ENCODE assay signal across 9 cellular contexts in the genomic region with DNA sequence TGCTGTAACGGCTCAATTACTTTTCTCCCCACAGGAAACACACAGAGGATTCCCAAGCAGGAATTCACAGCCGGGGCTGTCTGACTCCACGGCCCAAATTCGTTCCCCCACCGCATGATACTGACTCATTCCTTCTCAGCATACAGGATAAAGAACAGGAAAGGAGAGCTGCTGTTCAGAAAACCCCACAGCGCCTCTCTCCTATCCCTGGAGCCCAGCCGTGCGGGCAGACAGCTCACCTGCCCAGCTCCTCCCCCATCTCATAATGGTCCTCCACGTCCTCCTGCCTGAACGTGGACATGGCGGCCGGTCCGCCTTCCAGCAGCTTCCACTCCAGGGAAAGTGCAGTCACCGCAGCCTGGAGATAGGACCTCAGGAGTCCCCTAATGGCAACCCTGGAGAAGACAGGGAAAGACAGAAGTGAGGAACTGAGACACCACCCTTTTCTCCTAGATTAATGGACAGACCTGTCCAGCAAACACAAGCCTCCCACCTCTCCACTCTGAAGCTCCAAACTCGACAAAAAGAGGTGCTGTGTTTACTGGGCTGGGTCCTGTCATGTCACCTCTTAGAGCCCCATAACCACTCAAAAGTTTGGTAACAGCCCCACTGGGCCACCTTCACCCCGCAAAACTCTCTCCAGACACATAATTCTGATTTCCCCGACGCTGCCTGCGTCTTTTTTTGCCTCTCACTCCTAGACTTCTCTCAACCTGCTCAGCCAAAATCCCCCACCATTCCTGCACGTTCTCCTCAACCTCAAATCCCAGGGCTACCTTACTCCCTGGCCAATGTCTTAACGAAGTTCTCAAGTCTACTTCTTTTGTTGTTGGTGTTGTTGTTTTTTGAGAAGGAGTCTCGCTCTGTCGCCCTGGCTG. TPM values are rescaled to one million over a fixed set of nuclear protein-coding genes. Genes with fewer than 3 reads are reported as not detected.
A peak's percentile ranks its signal among the peaks of the same experiment; 100 is the strongest.
DNase-seq lines count a peak whose midpoint lies in the region; ATAC-seq, FAIRE-seq and TF ChIP-seq lines count a peak whose summit lies in the region.
"Had no signal": no experiment of that assay in that cellular context is flagged by ENCODE, and none has a peak within 500 bp of the region (broad histone marks: within the 10 kb centered on the region; RNA-seq: fewer than 3 reads in every experiment).

No MANE protein-coding gene starts in this region.

- POLR2A ChIA-PET in CD8-positive, alpha-beta memory T cell (lab: Charles Lee): no interaction called here
- POLR2A ChIA-PET in HepG2 (lab: Yijun Ruan, JAX): interaction anchor here (1.0 to 3.4 kb wide), 8 partner anchors 9 to 207 kb away, joined by 3 to 56 read pairs (median 10); partner anchors contain the start of genes EEF2 and MRPL54

- H3F3A ChIP-seq in Loucy (ENCODE audit: low read depth): peaks cover 3% of the 10 kb centered on the region; the same call in 1 of the 2 replicates

- peak overlapping the region; percentile 84 for H3K27ac ChIP-seq in CD8-positive, alpha-beta memory T cell (ENCODE audit: low read depth, low read length)
- H3K27ac ChIP-seq in breast epithelium (peak overlapping the region; percentile 91 to 99), HepG2 (ENCODE audit: extremely low read length, insufficient read depth, low read length) (peak overlapping the region; percentile 72), tibial artery (peak overlapping the region; percentile 94 to 99)

- peak overlapping the region; percentile 5 to 95 (median 88) for H3K27ac Mint-ChIP-seq in CD8-positive, alpha-beta memory T cell

- H3K4me1 Mint-ChIP-seq in CD8-positive, alpha-beta memory T cell: peaks cover 21 to 42% (median 38%) of the 10 kb centered on the region in 3 donors

- no peak for TF ChIP-seq CTCF in Loucy (conservative IDR thresholded peaks at IDR 0.05; ENCODE audit: low read length)
- peak in 1 of 3 donors; percentile 19 for TF ChIP-seq CTCF in breast epithelium (IDR thresholded peaks at IDR 0.05)
- TF ChIP-seq CTCF in HepG2 (CRISPR knock-in tag; IDR thresholded peaks at IDR 0.05): 0 out of 2 replicates have a peak, but pooled peaks have one; percentile 29
- TF ChIP-seq CTCF in tibial artery (IDR thresholded peaks at IDR 0.05): peak in 1 of 2 experiments; percentile 24
- TF ChIP-seq CTCF in GM20000 (IDR thresholded peaks at IDR 0.05; ENCODE audit: extremely low read depth, missing control alignments): no peak

- peaks cover 5% of the 10 kb centered on the region for H3K36me3 ChIP-seq in CD8-positive, alpha-beta memory T cell (ENCODE audit: insufficient read depth, low read length)
- H3K36me3 ChIP-seq in Loucy (ENCODE audit: insufficient read depth, low read length) (no peaks in the 10 kb centered on the region), breast epithelium (no peaks in the 10 kb centered on the region), HepG2 (replicated peaks in 1 of 2; ENCODE audit: control insufficient read depth in 1 of 2, insufficient read depth in 2 of 2, low read length in 2 of 2) (peaks cover 13 to 24% of the 10 kb centered on the region in 2 experiments; a peak in 4 of 5 replicates), tibial artery (peaks cover 31 to 35% (median 33%) of the 10 kb centered on the region in 3 donors)

- H3K4me1 ChIP-seq in CD8-positive, alpha-beta memory T cell (ENCODE audit: insufficient read depth, low read length): peaks cover 18% of the 10 kb centered on the region
- H3K4me1 ChIP-seq in Loucy (ENCODE audit: insufficient read depth, low read length, poor library complexity, severe bottlenecking): peaks cover 20% of the 10 kb centered on the region
- H3K4me1 ChIP-seq in breast epithelium: peaks cover 6 to 18% of the 10 kb centered on the region in 2 donors
- H3K4me1 ChIP-seq in HepG2 (ENCODE audit: insufficient read depth, low read length): peaks cover 28% of the 10 kb centered on the region
- H3K4me1 ChIP-seq in tibial artery: peaks cover 8 to 58% (median 51%) of the 10 kb centered on the region in 4 donors

- 23% methylated on average over 20 of the region's 23 CpGs for WGBS in HepG2 (ENCODE audit: low lambda C conversion rate)

- peak; percentile 8 for ATAC-seq in HepG2
- no peak for ATAC-seq in HG03108 (IDR thresholded peaks at IDR 0.05; ENCODE audit: unreplicated experiment)

- CTCF ChIA-PET in CD8-positive, alpha-beta memory T cell (lab: Charles Lee): interaction anchor here (1.1 to 3.8 kb wide), 2 partner anchors 15 to 18 kb away, joined by 9 to 14 read pairs; partner anchors contain the start of gene EEF2
- CTCF ChIA-PET in HepG2 (lab: Yijun Ruan, JAX; ENCODE audit: low intra/inter-chr PET ratio, low total read pairs): no interaction called here

- intact Hi-C loops in breast epithelium (cut with DNase I; ENCODE audit: low total_unique reads): no loop called here
- intact Hi-C loops in HepG2 (cut with micrococcal nuclease; ENCODE audit: unreplicated experiment): loop anchor here (5.0 kb wide), 1 partner anchor 112 kb away; no protein-coding TSS in a partner anchor
- intact Hi-C loops in tibial artery (cut with DNase I; ENCODE audit: low total_unique reads): loop anchor here (10.0 kb wide), 2 partner anchors 205 to 435 kb away; partner anchors contain the start of genes APBA3, MRPL54 and TEKTIP1

- H3K9me3 Mint-ChIP-seq in CD8-positive, alpha-beta memory T cell: no peaks in the 10 kb centered on the region

- H2AFZ ChIP-seq in Loucy (ENCODE audit: low read length): no peak overlapping the region
- H2AFZ ChIP-seq in HepG2 (ENCODE audit: low read length): no peak overlapping the region

- H3K9me3 ChIP-seq in CD8-positive, alpha-beta memory T cell (ENCODE audit: low read length): no peaks in the 10 kb centered on the region
- H3K9me3 ChIP-seq in Loucy (ENCODE audit: insufficient read depth, low read depth, low read length) (no peaks in the 10 kb centered on the region), breast epithelium (no peaks in the 10 kb centered on the region), HepG2 (ENCODE audit: low read length) (no peaks in the 10 kb centered on the region), tibial artery (no peaks in the 10 kb centered on the region)

- FAIRE-seq in HepG2 (lab: Jason Lieb, UNC): no peak

- H3K27me3 ChIP-seq in CD8-positive, alpha-beta memory T cell (ENCODE audit: insufficient read depth, low read length, poor library complexity, severe bottlenecking): no peaks in the 10 kb centered on the region
- H3K27me3 ChIP-seq in Loucy (ENCODE audit: insufficient read depth, low read length, poor library complexity, severe bottlenecking) (no peaks in the 10 kb centered on the region), breast epithelium (no peaks in the 10 kb centered on the region), HepG2 (ENCODE audit: control insufficient read depth in 1 of 2, insufficient read depth in 2 of 2, low read length in 2 of 2) (no peaks in the 10 kb centered on the region; a peak in 1 of 5 replicates), tibial artery (no peaks in the 10 kb centered on the region)

- H3K4me3 Mint-ChIP-seq in CD8-positive, alpha-beta memory T cell: peak overlapping the region; percentile 87 to 95 (median 89)

- peak overlapping the region; percentile 89 for H3K4me2 ChIP-seq in Loucy (ENCODE audit: low read depth, low read length, poor library complexity, severe bottlenecking)
- H3K4me2 ChIP-seq in HepG2 (ENCODE audit: low read depth, low read length): peak overlapping the region; percentile 95

- in situ Hi-C loops in HepG2 (cut with HindIII; ENCODE audit: extremely low pct_ligation_motif_present, low pct_unique_long_range_greater_than_20kb): no loop called here

- H3K36me3 Mint-ChIP-seq in CD8-positive, alpha-beta memory T cell: peaks cover 0 to 48% (median 2%) of the 10 kb centered on the region in 3 donors

- H3K9me2 ChIP-seq in Loucy (replicated peaks; ENCODE audit: low read depth, low read length): no peaks in the 10 kb centered on the region

- H3K9ac ChIP-seq in Loucy (ENCODE audit: low read depth, low read length, poor library complexity, severe bottlenecking): peak overlapping the region; percentile 91
- peak overlapping the region; percentile 94 for H3K9ac ChIP-seq in HepG2 (ENCODE audit: insufficient read depth, low read depth, low read length)

- TF ChIP-seq RAD21 in HepG2 (CRISPR knock-in tag; IDR thresholded peaks at IDR 0.05): no peak

- no peaks in the 10 kb centered on the region for H3K27me3 Mint-ChIP-seq in CD8-positive, alpha-beta memory T cell

- peak overlapping the region; percentile 84 for H3K4me3 ChIP-seq in CD8-positive, alpha-beta memory T cell (ENCODE audit: low read length)
- H3K4me3 ChIP-seq in Loucy (ENCODE audit: low read length, poor library complexity, severe bottlenecking) (peak overlapping the region; percentile 95), breast epithelium (peak overlapping the region; percentile 82 to 99 (median 96)), HepG2 (replicated peaks in 1 of 3; ENCODE audit: insufficient read depth in 1 of 3, low read depth in 2 of 3, low read length in 3 of 3) (peak overlapping the region; percentile 95 to 98 (median 97)), tibial artery (peak overlapping the region; percentile 68 to 100)

- DNase-seq in CD8-positive, alpha-beta memory T cell: no peak
- DNase-seq in breast epithelium (ENCODE audit: low spot score in 2 of 2) (peak in 1 of 2 donors; percentile 76), HepG2 (ENCODE audit: low spot score) (peak; percentile 54), tibial artery (peak; percentile 49 to 82), SIG-M5 treated with dmso at 0.1 percent for 504 hours (lab: John Stamatoyannopoulos, UW; ENCODE audit: unreplicated experiment) (no peak), GM20000 (ENCODE audit: low spot score) (no peak)

- H4K20me1 ChIP-seq in Loucy (ENCODE audit: insufficient read depth, low read length, poor library complexity, severe bottlenecking) (peaks cover 27% of the 10 kb centered on the region), HepG2 (ENCODE audit: insufficient read depth, low read length) (peaks cover 16% of the 10 kb centered on the region)

- H3K79me2 ChIP-seq in Loucy (ENCODE audit: insufficient read depth, low read length) (peaks cover 29% of the 10 kb centered on the region), HepG2 (ENCODE audit: insufficient read depth, low read length) (peaks cover 26% of the 10 kb centered on the region)

- TF ChIP-seq EP300 in HepG2 (IDR thresholded peaks at IDR 0.05; ENCODE audit: low read depth in 2 of 2, low read length in 2 of 2) (no peak), HepG2 (CRISPR knock-in tag; IDR thresholded peaks at IDR 0.05; ENCODE audit: borderline replicate concordance) (no peak)

- TSS peak; percentile 60 for BruUV-seq in HepG2 (replicated peaks; lab: Mats Ljungman, UMichigan)

- TF ChIP-seq POLR2A in breast epithelium (IDR thresholded peaks at IDR 0.05) (no peak), HepG2 (IDR thresholded peaks at IDR 0.05; ENCODE audit: insufficient read depth in 1 of 2, low read depth in 2 of 2, low read length in 2 of 2) (no peak; a peak in 1 of 4 replicates)

RNA-seq across cellular contexts. Expression of gene DAPK3, which starts 1.2 kb away (rescaled TPM):
- total RNA-seq in CD8-positive, alpha-beta memory T cell: 10 to 100 TPM; 42.5 to 44.9 TPM
- 38.5 TPM for polyA plus RNA-seq in CD8-positive, alpha-beta memory T cell
- total RNA-seq in breast epithelium: 10 to 100 TPM; 60.3 to 68.6 (median 62.6) TPM
- 22.0 and 30.5 TPM in 2 replicates for total RNA-seq in HepG2 (2016; rRNA removed; fragmentation: Illumina TruSeq; extraction: Trizol)
- total RNA-seq in HepG2 (2016; cell fraction: cytosol; rRNA removed; fragmentation: Illumina TruSeq; extraction: Trizol; ENCODE audit: low read depth): 5.0 and 5.5 TPM in 2 replicates
- total RNA-seq in HepG2 (2016; cell fraction: insoluble cytoplasmic fraction; rRNA removed; fragmentation: Illumina TruSeq; extraction: Trizol): 18.7 and 32.5 TPM in 2 replicates
- total RNA-seq in HepG2 (2016; cell fraction: membrane; rRNA removed; fragmentation: Illumina TruSeq; extraction: Trizol): 9.6 and 13.4 TPM in 2 replicates
- total RNA-seq in HepG2 (2016; cell fraction: nucleus; rRNA removed; fragmentation: Illumina TruSeq; extraction: Trizol): 20.1 and 21.1 TPM in 2 replicates
- 37.3 and 51.9 TPM in 2 replicates for polyA plus RNA-seq in HepG2 (2011; rRNA removed)
- 36.9 and 42.7 TPM in 2 replicates for polyA plus RNA-seq in HepG2 (2011; cell fraction: cytosol; rRNA removed)
- 102 and 107 TPM in 2 replicates for polyA plus RNA-seq in HepG2 (2011; cell fraction: nucleus; rRNA removed)
- 20.1 and 33.8 TPM in 2 replicates for polyA plus RNA-seq in HepG2 (2012)
- polyA plus RNA-seq in HepG2 (2016; cell fraction: cytosol; fragmentation: Illumina TruSeq; extraction: Trizol; ENCODE audit: low read depth): 2.6 and 2.9 TPM in 2 replicates
- polyA plus RNA-seq in HepG2 (2016; cell fraction: insoluble cytoplasmic fraction; fragmentation: Illumina TruSeq; extraction: Trizol; ENCODE audit: low read depth): 20.1 and 23.6 TPM in 2 replicates
- polyA plus RNA-seq in HepG2 (2016; cell fraction: membrane; fragmentation: Illumina TruSeq; extraction: Trizol; ENCODE audit: low read depth): 5.9 and 6.0 TPM in 2 replicates
- polyA plus RNA-seq in HepG2 (2016; cell fraction: nucleus; fragmentation: Illumina TruSeq; extraction: Trizol; ENCODE audit: insufficient read depth, low read depth): 45.3 and 46.8 TPM in 2 replicates
- 44.0 and 66.3 TPM in 2 replicates for polyA minus RNA-seq in HepG2 (2011; rRNA and poly(A)+ RNA removed; ENCODE audit: low replicate concordance)
- polyA minus RNA-seq in HepG2 (2011; cell fraction: cytosol; rRNA and poly(A)+ RNA removed): 15.7 and 22.0 TPM in 2 replicates
- polyA minus RNA-seq in HepG2 (2011; cell fraction: nucleus; rRNA and poly(A)+ RNA removed): 24.7 and 27.2 TPM in 2 replicates

RNA-seq across cellular contexts. Expression of gene EEF2, which starts 15.6 kb away (rescaled TPM):
- 1,000 to 10,000 TPM; 3,106 to 3,129 TPM for total RNA-seq in CD8-positive, alpha-beta memory T cell
- 533 TPM for polyA plus RNA-seq in CD8-positive, alpha-beta memory T cell
- total RNA-seq in breast epithelium: 1,000 to 10,000 TPM; 1,628 to 2,598 (median 1,993) TPM
- 1,722 and 1,777 TPM in 2 replicates for total RNA-seq in HepG2 (2016; rRNA removed; fragmentation: Illumina TruSeq; extraction: Trizol)
- 663 and 837 TPM in 2 replicates for total RNA-seq in HepG2 (2016; cell fraction: cytosol; rRNA removed; fragmentation: Illumina TruSeq; extraction: Trizol; ENCODE audit: low read depth)
- 1,312 and 1,845 TPM in 2 replicates for total RNA-seq in HepG2 (2016; cell fraction: insoluble cytoplasmic fraction; rRNA removed; fragmentation: Illumina TruSeq; extraction: Trizol)
- 2,334 and 2,783 TPM in 2 replicates for total RNA-seq in HepG2 (2016; cell fraction: membrane; rRNA removed; fragmentation: Illumina TruSeq; extraction: Trizol)
- 709 and 773 TPM in 2 replicates for total RNA-seq in HepG2 (2016; cell fraction: nucleus; rRNA removed; fragmentation: Illumina TruSeq; extraction: Trizol)
- polyA plus RNA-seq in HepG2 (2011; rRNA removed): 1,441 and 1,465 TPM in 2 replicates
- 1,619 and 2,301 TPM in 2 replicates for polyA plus RNA-seq in HepG2 (2011; cell fraction: cytosol; rRNA removed)
- 945 and 1,058 TPM in 2 replicates for polyA plus RNA-seq in HepG2 (2011; cell fraction: nucleus; rRNA removed)
- 2,825 and 3,817 TPM in 2 replicates for polyA plus RNA-seq in HepG2 (2012)
- polyA plus RNA-seq in HepG2 (2016; cell fraction: cytosol; fragmentation: Illumina TruSeq; extraction: Trizol; ENCODE audit: low read depth): 660 and 778 TPM in 2 replicates
- 1,198 and 1,548 TPM in 2 replicates for polyA plus RNA-seq in HepG2 (2016; cell fraction: insoluble cytoplasmic fraction; fragmentation: Illumina TruSeq; extraction: Trizol; ENCODE audit: low read depth)
- 1,837 and 2,206 TPM in 2 replicates for polyA plus RNA-seq in HepG2 (2016; cell fraction: membrane; fragmentation: Illumina TruSeq; extraction: Trizol; ENCODE audit: low read depth)
- 1,012 and 1,080 TPM in 2 replicates for polyA plus RNA-seq in HepG2 (2016; cell fraction: nucleus; fragmentation: Illumina TruSeq; extraction: Trizol; ENCODE audit: insufficient read depth, low read depth)
- polyA minus RNA-seq in HepG2 (2011; rRNA and poly(A)+ RNA removed; ENCODE audit: low replicate concordance): 1,462 and 3,209 TPM in 2 replicates
- 1,805 and 1,823 TPM in 2 replicates for polyA minus RNA-seq in HepG2 (2011; cell fraction: cytosol; rRNA and poly(A)+ RNA removed)
- 434 and 615 TPM in 2 replicates for polyA minus RNA-seq in HepG2 (2011; cell fraction: nucleus; rRNA and poly(A)+ RNA removed)

RNA-seq across cellular contexts. Expression of gene NMRK2, which starts 36.8 kb away (rescaled TPM):
- total RNA-seq in CD8-positive, alpha-beta memory T cell: not detected
- polyA plus RNA-seq in CD8-positive, alpha-beta memory T cell: not detected
- under 1 TPM in 2 of 3 donors, not detected in 1; 0.73 to 0.98 TPM for total RNA-seq in breast epithelium
- not detected in 2 replicates for total RNA-seq in HepG2 (2016; rRNA removed; fragmentation: Illumina TruSeq; extraction: Trizol)
- not detected in 2 replicates for total RNA-seq in HepG2 (2016; cell fraction: cytosol; rRNA removed; fragmentation: Illumina TruSeq; extraction: Trizol; ENCODE audit: low read depth)
- total RNA-seq in HepG2 (2016; cell fraction: insoluble cytoplasmic fraction; rRNA removed; fragmentation: Illumina TruSeq; extraction: Trizol): not detected in 2 replicates
- not detected in 2 replicates for total RNA-seq in HepG2 (2016; cell fraction: membrane; rRNA removed; fragmentation: Illumina TruSeq; extraction: Trizol)
- not detected in 2 replicates for total RNA-seq in HepG2 (2016; cell fraction: nucleus; rRNA removed; fragmentation: Illumina TruSeq; extraction: Trizol)
- polyA plus RNA-seq in HepG2 (2011; rRNA removed): not detected in 2 replicates
- not detected in 2 replicates for polyA plus RNA-seq in HepG2 (2011; cell fraction: cytosol; rRNA removed)
- polyA plus RNA-seq in HepG2 (2011; cell fraction: nucleus; rRNA removed): not detected in 2 replicates
- polyA plus RNA-seq in HepG2 (2012): not detected in 2 replicates
- not detected in 2 replicates for polyA plus RNA-seq in HepG2 (2016; cell fraction: cytosol; fragmentation: Illumina TruSeq; extraction: Trizol; ENCODE audit: low read depth)
- polyA plus RNA-seq in HepG2 (2016; cell fraction: insoluble cytoplasmic fraction; fragmentation: Illumina TruSeq; extraction: Trizol; ENCODE audit: low read depth): not detected in 2 replicates
- not detected in 2 replicates for polyA plus RNA-seq in HepG2 (2016; cell fraction: membrane; fragmentation: Illumina TruSeq; extraction: Trizol; ENCODE audit: low read depth)
- polyA plus RNA-seq in HepG2 (2016; cell fraction: nucleus; fragmentation: Illumina TruSeq; extraction: Trizol; ENCODE audit: insufficient read depth, low read depth): not detected in 2 replicates
- polyA minus RNA-seq in HepG2 (2011; rRNA and poly(A)+ RNA removed; ENCODE audit: low replicate concordance): not detected in 2 replicates
- polyA minus RNA-seq in HepG2 (2011; cell fraction: cytosol; rRNA and poly(A)+ RNA removed): not detected in 2 replicates
- polyA minus RNA-seq in HepG2 (2011; cell fraction: nucleus; rRNA and poly(A)+ RNA removed): not detected in 2 replicates
- total RNA-seq: T-helper 1 cell treated with Interleukin-12 subunit alpha and Interleukin-12 subunit beta and Interleukin-4 antibody, amounts not matched to agents 30 ng/mL and 1 ng/mL, for 36 hours had no signal

RNA-seq across cellular contexts. Expression of gene PIAS4, which starts 37.9 kb away (rescaled TPM):
- 10 to 100 TPM; 29.1 to 33.8 TPM for total RNA-seq in CD8-positive, alpha-beta memory T cell
- 6.3 TPM for polyA plus RNA-seq in CD8-positive, alpha-beta memory T cell
- 10 to 100 TPM in 2 of 3 donors, 1 to 10 TPM in 1; 9.4 to 17.0 (median 15.7) TPM for total RNA-seq in breast epithelium
- total RNA-seq in HepG2 (2016; rRNA removed; fragmentation: Illumina TruSeq; extraction: Trizol): 20.1 and 22.4 TPM in 2 replicates
- total RNA-seq in HepG2 (2016; cell fraction: cytosol; rRNA removed; fragmentation: Illumina TruSeq; extraction: Trizol; ENCODE audit: low read depth): 4.3 and 5.1 TPM in 2 replicates
- 16.7 and 23.3 TPM in 2 replicates for total RNA-seq in HepG2 (2016; cell fraction: insoluble cytoplasmic fraction; rRNA removed; fragmentation: Illumina TruSeq; extraction: Trizol)
- 9.8 and 11.2 TPM in 2 replicates for total RNA-seq in HepG2 (2016; cell fraction: membrane; rRNA removed; fragmentation: Illumina TruSeq; extraction: Trizol)
- total RNA-seq in HepG2 (2016; cell fraction: nucleus; rRNA removed; fragmentation: Illumina TruSeq; extraction: Trizol): 9.7 and 15.2 TPM in 2 replicates
- polyA plus RNA-seq in HepG2 (2011; rRNA removed): 8.7 and 9.0 TPM in 2 replicates
- polyA plus RNA-seq in HepG2 (2011; cell fraction: cytosol; rRNA removed): 11.2 and 43.1 TPM in 2 replicates
- polyA plus RNA-seq in HepG2 (2011; cell fraction: nucleus; rRNA removed): 22.4 and 27.4 TPM in 2 replicates
- 19.1 and 20.7 TPM in 2 replicates for polyA plus RNA-seq in HepG2 (2012)
- polyA plus RNA-seq in HepG2 (2016; cell fraction: cytosol; fragmentation: Illumina TruSeq; extraction: Trizol; ENCODE audit: low read depth): 3.3 and 3.5 TPM in 2 replicates
- 18.2 and 33.3 TPM in 2 replicates for polyA plus RNA-seq in HepG2 (2016; cell fraction: insoluble cytoplasmic fraction; fragmentation: Illumina TruSeq; extraction: Trizol; ENCODE audit: low read depth)
- polyA plus RNA-seq in HepG2 (2016; cell fraction: membrane; fragmentation: Illumina TruSeq; extraction: Trizol; ENCODE audit: low read depth): 5.6 and 5.9 TPM in 2 replicates
- polyA plus RNA-seq in HepG2 (2016; cell fraction: nucleus; fragmentation: Illumina TruSeq; extraction: Trizol; ENCODE audit: insufficient read depth, low read depth): 36.3 and 39.1 TPM in 2 replicates
- polyA minus RNA-seq in HepG2 (2011; rRNA and poly(A)+ RNA removed; ENCODE audit: low replicate concordance): 12.2 and 13.9 TPM in 2 replicates
- polyA minus RNA-seq in HepG2 (2011; cell fraction: cytosol; rRNA and poly(A)+ RNA removed): 5.1 and 7.7 TPM in 2 replicates
- polyA minus RNA-seq in HepG2 (2011; cell fraction: nucleus; rRNA and poly(A)+ RNA removed): 14.5 and 15.1 TPM in 2 replicates

Comparison
In these comparisons a context has a peak if more than half of its experiments do, and no peak if none do; other contexts are left out.
1. DNase-seq: peak in HepG2 (single experiment) and tibial artery (2 of 2); none in CD8-positive, alpha-beta memory T cell (0 of 5), SIG-M5 treated with dmso at 0.1 percent for 504 hours (single experiment) and GM20000 (single experiment).
2. Peak in every context shown above with its lines, with median percentiles within 50 percentile points of each other: H3K27ac ChIP-seq and H3K4me3 ChIP-seq.